Comparison of ENCODE assay signal across 6 cellular contexts in the genomic region with DNA sequence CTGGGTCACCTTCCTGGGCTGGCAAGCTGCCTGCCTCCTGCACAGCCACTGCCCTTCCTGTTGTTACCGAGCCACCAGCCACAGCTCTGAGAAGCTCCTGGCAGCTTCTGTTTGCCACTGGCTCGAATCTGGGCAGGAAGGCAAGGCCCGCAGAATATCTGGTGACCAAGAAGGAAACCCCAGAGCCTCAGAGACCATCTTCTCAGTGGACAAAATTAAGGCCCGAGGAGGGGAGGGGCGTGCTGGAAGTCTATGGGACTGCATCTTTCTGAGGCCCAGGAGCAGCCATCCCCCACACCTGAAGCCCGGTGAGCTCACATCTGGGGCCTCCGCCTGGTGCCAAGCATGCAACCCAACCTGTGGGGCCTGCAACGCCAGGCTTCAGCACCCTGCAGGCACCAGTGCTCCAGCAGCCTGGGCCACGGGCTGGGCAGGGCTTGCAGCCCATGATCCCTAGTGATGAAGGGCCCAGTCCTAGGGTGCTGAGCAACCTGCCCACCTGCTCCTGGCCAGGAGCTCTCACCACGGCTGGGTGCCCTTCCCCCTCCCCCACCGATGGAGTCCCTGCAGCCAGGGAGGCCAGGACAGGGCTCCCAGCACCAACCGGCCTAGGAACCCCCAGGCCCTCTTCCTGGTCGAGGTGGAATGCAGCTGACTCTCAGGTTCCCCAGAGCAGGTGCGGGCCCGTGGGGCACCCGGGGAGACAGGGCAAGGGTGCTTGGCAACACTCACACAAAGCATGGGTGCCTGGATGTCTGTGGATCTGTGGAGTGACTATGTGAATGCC. TPM values are rescaled to one million over a fixed set of nuclear protein-coding genes. Genes with fewer than 3 reads are reported as not detected.
DNase-seq lines count a peak whose midpoint lies in the region; ATAC-seq, FAIRE-seq and TF ChIP-seq lines count a peak whose summit lies in the region.

No MANE protein-coding gene starts in this region.

- peak; percentile 4 for ATAC-seq in GM12878
- no peak for ATAC-seq in natural killer cell
- no peak for ATAC-seq in HG02678 (IDR thresholded peaks at IDR 0.05; ENCODE audit: unreplicated experiment)

- H3K4me2 ChIP-seq in GM12878 (ENCODE audit: control insufficient read depth, insufficient read depth) = peak overlapping the region; percentile 99

- H3K36me3 Mint-ChIP-seq in natural killer cell = no peaks in the 10 kb centered on the region

- FAIRE-seq in GM12878 (lab: Jason Lieb, UNC) = no peak

- peak overlapping the region; percentile 82 for H3K27ac ChIP-seq in GM12878 (ENCODE audit: control insufficient read depth, insufficient read depth)

- no peak for TF ChIP-seq POLR2A in GM12878 (IDR thresholded peaks at IDR 0.05; ENCODE audit: low read depth, low read length)

- TF ChIP-seq CTCF in GM12878 (IDR thresholded peaks at IDR 0.05 in 2 of 3, conservative IDR thresholded peaks at IDR 0.05 in 1 of 3; ENCODE audit: control insufficient read depth in 2 of 3, extremely low read depth in 1 of 3, insufficient read depth in 1 of 3, low read depth in 3 of 3, low read length in 3 of 3) (no peak), natural killer cell (IDR thresholded peaks at IDR 0.05) (no peak)

- peak overlapping the region; percentile 85 for H2AFZ ChIP-seq in GM12878 (ENCODE audit: control insufficient read depth, low read depth, low read length)

- peak overlapping the region; percentile 99 for H3K4me3 ChIP-seq in H7 (ENCODE audit: insufficient read depth, low read depth, low read length)
- peak overlapping the region; percentile 87 for H3K4me3 ChIP-seq in GM12878

- RAD21 ChIA-PET in GM12878 (lab: Charles Lee; ENCODE audit: unreplicated experiment) = no interaction called here

- no peak for TF ChIP-seq EP300 in GM12878 (IDR thresholded peaks at IDR 0.05; ENCODE audit: borderline replicate concordance in 1 of 2, control insufficient read depth in 1 of 2, low read depth in 2 of 2, low read length in 2 of 2)

- H3K4me1 ChIP-seq in GM12878 (ENCODE audit: control insufficient read depth, insufficient read depth, low read length) = peaks cover 10% of the 10 kb centered on the region

- no peaks in the 10 kb centered on the region for H3K9me3 ChIP-seq in GM12878 (replicated peaks; ENCODE audit: control insufficient read depth, insufficient read depth, low read length)

- no peaks in the 10 kb centered on the region for H3K9me3 Mint-ChIP-seq in natural killer cell

- in situ Hi-C loops in GM12878 (cut with MboI) = no loop called here

- peaks cover under 1% of the 10 kb centered on the region; the same call in 1 of the 2 replicates for H3K36me3 ChIP-seq in H7 (replicated peaks; ENCODE audit: control insufficient read depth, insufficient read depth, low read length)
- no peaks in the 10 kb centered on the region; a peak in 2 of 4 replicates for H3K36me3 ChIP-seq in GM12878 (ENCODE audit: control insufficient read depth in 2 of 2, insufficient read depth in 2 of 2, low read length in 1 of 2)

- no TSS peak for BruUV-seq in GM12878 (replicated peaks; lab: Mats Ljungman, UMichigan)

- peaks cover 20 to 30% of the 10 kb centered on the region in 2 donors for H3K4me1 Mint-ChIP-seq in natural killer cell

- H3K27me3 ChIP-seq in H7 (ENCODE audit: control insufficient read depth, insufficient read depth, low read length) (no peaks in the 10 kb centered on the region), GM12878 (replicated peaks in 1 of 2; ENCODE audit: control insufficient read depth in 2 of 2, insufficient read depth in 2 of 2, low read length in 1 of 2) (no peaks in the 10 kb centered on the region)

- no peaks in the 10 kb centered on the region for H3K27me3 Mint-ChIP-seq in natural killer cell (ENCODE audit: low read depth in 2 of 2)

- POLR2A ChIA-PET in GM12878 (lab: Charles Lee) = no interaction called here

- 20% methylated on average over 16 of the region's 16 CpGs for WGBS in GM12878 (ENCODE audit: insufficient coverage, insufficient replicate concordance, low lambda C conversion rate, missing lambda C conversion rate)

- intact Hi-C loops in GM12878 (cut with micrococcal nuclease; ENCODE audit: unreplicated experiment) = no loop called here
- intact Hi-C loops in natural killer cell (cut with micrococcal nuclease) = no loop called here

- no peak for TF ChIP-seq RAD21 in GM12878 (IDR thresholded peaks at IDR 0.05; ENCODE audit: insufficient read depth, low read depth, low read length)

- peaks cover 42% of the 10 kb centered on the region for H3K79me2 ChIP-seq in GM12878 (ENCODE audit: control insufficient read depth, insufficient read depth, low read length)

- H3K4me3 Mint-ChIP-seq in natural killer cell = peak overlapping the region; percentile 76

- peak overlapping the region in 1 of 2 donors; percentile 40 for H3K27ac Mint-ChIP-seq in natural killer cell

- SMC1A ChIA-PET in GM12878 (lab: Charles Lee; ENCODE audit: uncharacterized antibody, unreplicated experiment) = no interaction called here

- CTCF ChIA-PET in GM12878 (lab: Yijun Ruan, JAX) = interaction anchor here (1.0 kb wide), 1 partner anchor 20 kb away, joined by 3 read pairs; no protein-coding TSS in a partner anchor

- H3K9ac ChIP-seq in GM12878 (ENCODE audit: control insufficient read depth, insufficient read depth, low read length) = peak overlapping the region; percentile 90

- DNase-seq in H7 (peak; percentile 72), GM12878 (ENCODE audit: low read depth, low spot score) (no peak), natural killer cell (no peak), NCI-H1417 (lab: John Stamatoyannopoulos, UW) (no peak), midbrain (lab: John Stamatoyannopoulos, UW) (no peak)

- no peaks in the 10 kb centered on the region for H4K20me1 ChIP-seq in GM12878 (ENCODE audit: control insufficient read depth, insufficient read depth)

RNA-seq across cellular contexts. Expression of a gene that starts 0.9 kb away (rescaled TPM):
- 25.0 and 27.7 TPM in 2 replicates for total RNA-seq in H7 (2014; rRNA removed; shearing (Covaris generic))
- 16.5 and 18.3 TPM in 2 replicates for total RNA-seq in GM12878 (2013; cell fraction: nucleolus; rRNA removed)
- total RNA-seq in GM12878 (2014; rRNA removed) (16.7 and 21.2 TPM in 2 replicates), GM12878 (2014; rRNA removed; fragmentation: Illumina TruSeq; extraction: Trizol) (2.8 and 4.3 TPM in 2 replicates), GM12878 (2021) (19.6 and 20.2 TPM in 2 replicates), natural killer cell (10 to 100 TPM in 2 of 3 donors, 1 to 10 TPM in 1; 8.0 to 14.6 (median 12.3) TPM)
- 2.5 TPM for polyA plus RNA-seq in GM12878 (2011; ENCODE audit: low read depth)
- polyA plus RNA-seq in GM12878 (2011; rRNA removed) (1.7 and 2.9 TPM in 2 replicates), GM12878 (2014; fragmentation: Illumina TruSeq; extraction: Trizol) (1.8 TPM in 1 of 2 replicates, not detected in the other), GM12878 (2014; fragmentation: Nextera tagmentation; extraction: Ambion mirVana) (under 1 TPM; 0.06 to 0.18 TPM), GM12878 (2014; rRNA removed) (15.7 and 19.2 TPM in 2 replicates), GM12878 (2016; fragmentation: Nextera tagmentation; extraction: Ambion mirVana) (10 to 100 TPM; 17.7 to 24.3 TPM)
- polyA plus RNA-seq in GM12878 (2011; cell fraction: cytosol; rRNA removed) = 6.0 and 10.7 TPM in 2 replicates
- polyA plus RNA-seq in GM12878 (2011; cell fraction: nucleus; rRNA removed) = 9.1 and 12.3 TPM in 2 replicates
- polyA plus RNA-seq in GM12878 (2012) = 10.1 and 10.4 TPM in 2 replicates
- polyA minus RNA-seq in GM12878 (2011; rRNA and poly(A)+ RNA removed) = 1.8 and 7.2 TPM in 2 replicates
- 5.3 and 9.6 TPM in 2 replicates for polyA minus RNA-seq in GM12878 (2011; cell fraction: cytosol; rRNA and poly(A)+ RNA removed)
- polyA minus RNA-seq in GM12878 (2011; cell fraction: nucleus; rRNA and poly(A)+ RNA removed) = 11.4 and 14.2 TPM in 2 replicates

RNA-seq across cellular contexts. Expression of a gene that starts 1.0 kb away (rescaled TPM):
- total RNA-seq in H7 (2014; rRNA removed; shearing (Covaris generic)) = 169 and 189 TPM in 2 replicates
- total RNA-seq in GM12878 (2013; cell fraction: nucleolus; rRNA removed) = 160 and 166 TPM in 2 replicates
- total RNA-seq in GM12878 (2014; rRNA removed) (86.6 and 98.3 TPM in 2 replicates), GM12878 (2014; rRNA removed; fragmentation: Illumina TruSeq; extraction: Trizol) (36.8 and 41.1 TPM in 2 replicates), GM12878 (2021) (87.3 and 104 TPM in 2 replicates), natural killer cell (100 to 1,000 TPM; 150 to 189 (median 181) TPM)
- 34.7 TPM for polyA plus RNA-seq in GM12878 (2011; ENCODE audit: low read depth)
- polyA plus RNA-seq in GM12878 (2011; rRNA removed) (43.9 and 78.4 TPM in 2 replicates), GM12878 (2014; fragmentation: Illumina TruSeq; extraction: Trizol) (55.2 and 64.2 TPM in 2 replicates), GM12878 (2014; fragmentation: Nextera tagmentation; extraction: Ambion mirVana) (1 to 10 TPM; 2.5 to 9.4 TPM), GM12878 (2014; rRNA removed) (117 and 130 TPM in 2 replicates), GM12878 (2016; fragmentation: Nextera tagmentation; extraction: Ambion mirVana) (10 to 100 TPM; 77.0 to 79.9 TPM)
- 134 and 137 TPM in 2 replicates for polyA plus RNA-seq in GM12878 (2011; cell fraction: cytosol; rRNA removed)
- polyA plus RNA-seq in GM12878 (2011; cell fraction: nucleus; rRNA removed) = 386 and 456 TPM in 2 replicates
- polyA plus RNA-seq in GM12878 (2012) = 77.9 and 92.3 TPM in 2 replicates
- 67.1 and 96.1 TPM in 2 replicates for polyA minus RNA-seq in GM12878 (2011; rRNA and poly(A)+ RNA removed)
- polyA minus RNA-seq in GM12878 (2011; cell fraction: cytosol; rRNA and poly(A)+ RNA removed) = 30.6 and 47.1 TPM in 2 replicates
- polyA minus RNA-seq in GM12878 (2011; cell fraction: nucleus; rRNA and poly(A)+ RNA removed) = 46.7 and 94.2 TPM in 2 replicates

RNA-seq across cellular contexts. Expression of a gene that starts 5.6 kb away (rescaled TPM):
- total RNA-seq in H7 (2014; rRNA removed; shearing (Covaris generic)) = 0.14 TPM in 1 of 2 replicates, not detected in the other
- total RNA-seq in GM12878 (2013; cell fraction: nucleolus; rRNA removed) = 0.73 and 1.2 TPM in 2 replicates
- 0.05 and 0.06 TPM in 2 replicates for total RNA-seq in GM12878 (2014; rRNA removed)
- 0.04 and 0.05 TPM in 2 replicates for total RNA-seq in GM12878 (2014; rRNA removed; fragmentation: Illumina TruSeq; extraction: Trizol)
- 0.29 and 0.51 TPM in 2 replicates for total RNA-seq in GM12878 (2021)
- 0.20 TPM for polyA plus RNA-seq in GM12878 (2011; ENCODE audit: low read depth)
- polyA plus RNA-seq in GM12878 (2011; rRNA removed) = 0.03 and 0.08 TPM in 2 replicates
- 0.10 and 0.15 TPM in 2 replicates for polyA plus RNA-seq in GM12878 (2011; cell fraction: cytosol; rRNA removed)
- polyA plus RNA-seq in GM12878 (2011; cell fraction: nucleus; rRNA removed) = 2.7 and 2.9 TPM in 2 replicates
- 0.46 and 0.62 TPM in 2 replicates for polyA plus RNA-seq in GM12878 (2012)
- not detected in 2 replicates for polyA plus RNA-seq in GM12878 (2014; fragmentation: Illumina TruSeq; extraction: Trizol)
- polyA plus RNA-seq in GM12878 (2014; fragmentation: Nextera tagmentation; extraction: Ambion mirVana) = not detected
- 0.19 and 0.41 TPM in 2 replicates for polyA plus RNA-seq in GM12878 (2014; rRNA removed)
- polyA plus RNA-seq in GM12878 (2016; fragmentation: Nextera tagmentation; extraction: Ambion mirVana) = under 1 TPM; 0.08 to 0.38 TPM
- 0.21 TPM in 1 of 2 replicates, not detected in the other for polyA minus RNA-seq in GM12878 (2011; rRNA and poly(A)+ RNA removed)
- polyA minus RNA-seq in GM12878 (2011; cell fraction: cytosol; rRNA and poly(A)+ RNA removed) = 0.27 TPM in 1 of 2 replicates, not detected in the other
- polyA minus RNA-seq in GM12878 (2011; cell fraction: nucleus; rRNA and poly(A)+ RNA removed) = 0.60 and 0.77 TPM in 2 replicates
- total RNA-seq in natural killer cell = 1 to 10 TPM in 2 of 3 donors, under 1 TPM in 1; 0.66 to 1.4 (median 1.3) TPM

RNA-seq across cellular contexts. Expression of a gene that starts 17.1 kb away (rescaled TPM):
- total RNA-seq in H7 (2014; rRNA removed; shearing (Covaris generic)) = 93.5 and 98.6 TPM in 2 replicates
- total RNA-seq in GM12878 (2013; cell fraction: nucleolus; rRNA removed) = 17.6 and 24.8 TPM in 2 replicates
- total RNA-seq in GM12878 (2014; rRNA removed) = 21.3 and 28.4 TPM in 2 replicates
- total RNA-seq in GM12878 (2014; rRNA removed; fragmentation: Illumina TruSeq; extraction: Trizol) = 5.3 and 6.0 TPM in 2 replicates
- 26.0 and 27.2 TPM in 2 replicates for total RNA-seq in GM12878 (2021)
- polyA plus RNA-seq in GM12878 (2011; ENCODE audit: low read depth) = 3.3 TPM
- 1.9 and 5.0 TPM in 2 replicates for polyA plus RNA-seq in GM12878 (2011; rRNA removed)
- 10.4 and 19.0 TPM in 2 replicates for polyA plus RNA-seq in GM12878 (2011; cell fraction: cytosol; rRNA removed)
- 20.4 and 32.0 TPM in 2 replicates for polyA plus RNA-seq in GM12878 (2011; cell fraction: nucleus; rRNA removed)
- 8.7 and 11.0 TPM in 2 replicates for polyA plus RNA-seq in GM12878 (2012)
- polyA plus RNA-seq in GM12878 (2014; fragmentation: Illumina TruSeq; extraction: Trizol) = 0.13 and 2.5 TPM in 2 replicates
- polyA plus RNA-seq in GM12878 (2014; fragmentation: Nextera tagmentation; extraction: Ambion mirVana) = 1 to 10 TPM in 1 of 2 experiments, under 1 TPM in 1; 0.16 to 1.5 TPM
- polyA plus RNA-seq in GM12878 (2014; rRNA removed) = 24.3 and 28.6 TPM in 2 replicates
- 10 to 100 TPM; 27.5 to 28.4 TPM for polyA plus RNA-seq in GM12878 (2016; fragmentation: Nextera tagmentation; extraction: Ambion mirVana)
- 2.6 and 5.0 TPM in 2 replicates for polyA minus RNA-seq in GM12878 (2011; rRNA and poly(A)+ RNA removed)
- polyA minus RNA-seq in GM12878 (2011; cell fraction: cytosol; rRNA and poly(A)+ RNA removed) = 4.4 and 6.0 TPM in 2 replicates
- 13.7 and 28.9 TPM in 2 replicates for polyA minus RNA-seq in GM12878 (2011; cell fraction: nucleus; rRNA and poly(A)+ RNA removed)
- 10 to 100 TPM; 11.1 to 13.0 (median 12.9) TPM for total RNA-seq in natural killer cell

RNA-seq across cellular contexts. Expression of a gene that starts 17.8 kb away (rescaled TPM):
- 55.7 and 55.9 TPM in 2 replicates for total RNA-seq in H7 (2014; rRNA removed; shearing (Covaris generic))
- 33.1 and 35.9 TPM in 2 replicates for total RNA-seq in GM12878 (2013; cell fraction: nucleolus; rRNA removed)
- total RNA-seq in GM12878 (2014; rRNA removed) (17.6 and 22.1 TPM in 2 replicates), GM12878 (2014; rRNA removed; fragmentation: Illumina TruSeq; extraction: Trizol) (4.0 and 4.4 TPM in 2 replicates), GM12878 (2021) (29.8 and 34.2 TPM in 2 replicates), natural killer cell (10 to 100 TPM; 56.1 to 59.7 (median 59.0) TPM)
- polyA plus RNA-seq in GM12878 (2011; ENCODE audit: low read depth) = 3.8 TPM
- polyA plus RNA-seq in GM12878 (2011; rRNA removed) (4.6 and 8.3 TPM in 2 replicates), GM12878 (2014; fragmentation: Illumina TruSeq; extraction: Trizol) (0.62 and 4.5 TPM in 2 replicates), GM12878 (2014; fragmentation: Nextera tagmentation; extraction: Ambion mirVana) (under 1 TPM; 0.05 to 0.11 TPM), GM12878 (2014; rRNA removed) (28.1 and 32.7 TPM in 2 replicates), GM12878 (2016; fragmentation: Nextera tagmentation; extraction: Ambion mirVana) (10 to 100 TPM in 1 of 2 experiments, 1 to 10 TPM in 1; 5.9 to 10.9 TPM)
- polyA plus RNA-seq in GM12878 (2011; cell fraction: cytosol; rRNA removed) = 7.2 and 11.7 TPM in 2 replicates
- polyA plus RNA-seq in GM12878 (2011; cell fraction: nucleus; rRNA removed) = 255 and 314 TPM in 2 replicates
- 21.5 and 22.5 TPM in 2 replicates for polyA plus RNA-seq in GM12878 (2012)
- polyA minus RNA-seq in GM12878 (2011; rRNA and poly(A)+ RNA removed) = 11.4 and 14.2 TPM in 2 replicates
- 8.3 and 17.0 TPM in 2 replicates for polyA minus RNA-seq in GM12878 (2011; cell fraction: cytosol; rRNA and poly(A)+ RNA removed)
- 20.7 and 27.7 TPM in 2 replicates for polyA minus RNA-seq in GM12878 (2011; cell fraction: nucleus; rRNA and poly(A)+ RNA removed)
